1 cellular context compared by ENCODE assay signal in genomic region chr10:6766061-6766460, GRCh38.
TF ChIP-seq lines count a peak whose summit lies in the region.

No MANE protein-coding gene starts in this region.

TF ChIP-seq in HepG2, 621 proteins besides CTCF, POLR2A, EP300 and RAD21 (continued from another document):
- TF ChIP-seq ZHX1 (CRISPR knock-in tag; IDR thresholded peaks at IDR 0.05; ENCODE audit: low read depth): no peak
- TF ChIP-seq CEBPB (IDR thresholded peaks at IDR 0.05; ENCODE audit: borderline replicate concordance, low read depth, low read length): peak; percentile 68; the same call in 1 of the 2 replicates
